ENCODE assay signal across 1 cellular context in genomic region chr15:73570355-73571032, GRCh38.
TF ChIP-seq lines count a peak whose summit lies in the region.

No MANE protein-coding gene starts in this region.

TF ChIP-seq in IMR-90, 13 proteins besides CTCF, POLR2A, EP300 and RAD21 (continued from another document):
- TF ChIP-seq BHLHE40 (IDR thresholded peaks at IDR 0.05; ENCODE audit: low read depth, low read length) (no peak), ELK1 (IDR thresholded peaks at IDR 0.05; ENCODE audit: borderline replicate concordance, low read depth, low read length) (no peak), NFE2L2 (IDR thresholded peaks at IDR 0.05; ENCODE audit: low read depth, low read length) (no peak), SMC3 (IDR thresholded peaks at IDR 0.05; ENCODE audit: low read depth, low read length) (no peak), MXI1 (IDR thresholded peaks at IDR 0.05; ENCODE audit: borderline replicate concordance, low read depth, low read length) (no peak), MAFK (IDR thresholded peaks at IDR 0.05; ENCODE audit: low read depth, low read length) (no peak), USF2 (IDR thresholded peaks at IDR 0.05; ENCODE audit: low read depth, low read length) (no peak)
